13 cellular contexts compared by ENCODE assay signal in the genomic region with DNA sequence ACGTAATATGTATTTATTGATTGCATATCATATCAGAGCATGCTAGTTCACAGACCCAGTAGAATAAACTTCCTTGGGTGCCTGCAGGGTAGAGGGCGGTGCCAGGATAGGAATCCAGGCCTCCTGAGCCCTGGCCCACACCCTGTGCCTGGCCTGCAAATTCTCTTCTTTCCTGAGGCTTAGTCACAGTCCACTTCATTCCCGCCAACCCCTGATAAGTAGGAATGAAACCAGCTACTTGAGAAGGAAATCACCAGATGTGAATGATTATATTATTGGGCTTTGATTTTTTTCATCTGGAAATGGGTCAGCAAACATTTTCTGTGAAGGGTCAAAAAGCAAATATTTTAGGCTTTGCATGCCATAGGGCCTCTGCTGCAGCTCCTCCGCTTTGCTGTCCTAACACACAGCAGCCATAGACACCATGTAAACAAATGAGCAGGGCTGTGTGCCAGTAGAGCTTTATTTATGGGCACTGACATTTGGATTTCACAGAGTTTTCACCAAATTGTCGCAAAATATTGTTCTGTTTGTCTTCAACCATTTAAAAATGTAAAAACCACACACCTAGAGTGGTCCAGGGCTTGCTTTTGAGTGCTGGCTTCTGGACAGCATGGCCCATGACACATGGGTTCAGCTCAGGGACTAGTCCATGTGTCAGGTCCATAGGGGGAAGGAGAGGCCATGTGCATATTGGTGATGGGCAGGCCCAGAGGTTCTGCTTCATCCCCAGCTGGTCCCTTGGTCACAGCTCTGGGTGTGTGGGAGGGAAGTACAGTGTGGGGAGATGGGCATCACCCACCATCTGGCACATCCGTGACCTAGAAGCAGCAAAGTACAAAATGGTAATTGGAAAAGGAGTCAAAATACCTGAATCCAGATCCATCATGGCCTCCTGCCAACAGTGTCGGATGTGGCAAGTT. TPM values are rescaled to one million over a fixed set of nuclear protein-coding genes. Genes with fewer than 3 reads are reported as not detected.
DNase-seq lines count a peak whose midpoint lies in the region; ATAC-seq, FAIRE-seq and TF ChIP-seq lines count a peak whose summit lies in the region.
"Had no signal": no experiment of that assay in that cellular context is flagged by ENCODE, and none has a peak within 500 bp of the region (broad histone marks: within the 10 kb centered on the region; RNA-seq: fewer than 3 reads in every experiment).

No MANE protein-coding gene starts in this region.

- H3K79me2 ChIP-seq in fibroblast of lung (ENCODE audit: control insufficient read depth, insufficient read depth, low read length), result no peaks in the 10 kb centered on the region

- ATAC-seq in HG03571 (IDR thresholded peaks at IDR 0.05; ENCODE audit: unreplicated experiment) (no peak), gastrocnemius medialis (no peak)
- ATAC-seq: Panc1 had no signal

- H3K36me3 ChIP-seq in fibroblast of lung (ENCODE audit: control insufficient read depth, insufficient read depth, low read length) (no peaks in the 10 kb centered on the region), gastrocnemius medialis (no peaks in the 10 kb centered on the region)

- no peaks in the 10 kb centered on the region for H3K27me3 ChIP-seq in fibroblast of lung (ENCODE audit: control insufficient read depth, insufficient read depth, low read length)
- no peaks in the 10 kb centered on the region for H3K27me3 ChIP-seq in gastrocnemius medialis

- H3K4me3 ChIP-seq in fibroblast of lung (replicated peaks in 1 of 4; ENCODE audit: control extremely low read depth in 1 of 4, insufficient read depth in 1 of 4, low read depth in 3 of 4, low read length in 4 of 4) (no peak overlapping the region), gastrocnemius medialis (no peak overlapping the region)

- in situ Hi-C loops in gastrocnemius medialis (cut with MboI; ENCODE audit: low sequenced_read_pairs in 4 of 4), result loop anchor here in 2 of 4 donors (25.0 kb wide), 1 partner anchor 390 kb away; no protein-coding TSS in a partner anchor

- intact Hi-C loops in gastrocnemius medialis (cut with DNase I; ENCODE audit: low total_unique reads), result no loop called here

- TF ChIP-seq CTCF in fibroblast of lung (conservative IDR thresholded peaks at IDR 0.05 in 1 of 2, IDR thresholded peaks at IDR 0.05 in 1 of 2; ENCODE audit: low read depth in 1 of 2, low read length in 2 of 2), result no peak
- TF ChIP-seq CTCF in gastrocnemius medialis (IDR thresholded peaks at IDR 0.05 in 4 of 5, conservative IDR thresholded peaks at IDR 0.05 in 1 of 5), result no peak

- H3K4me1 ChIP-seq in fibroblast of lung (ENCODE audit: control insufficient read depth, extremely low read depth, insufficient read depth, low read length), result peaks cover 15% of the 10 kb centered on the region
- H3K4me1 ChIP-seq in gastrocnemius medialis, result no peaks in the 10 kb centered on the region

- H4K20me1 ChIP-seq in fibroblast of lung (ENCODE audit: control insufficient read depth, extremely low read depth, insufficient read depth, low read length), result no peaks in the 10 kb centered on the region

- DNase-seq in AG20443 (ENCODE audit: low spot score) (peak; percentile 88), HTR-8/SVneo (ENCODE audit: insufficient read length, low spot score) (peak; percentile 37), fibroblast of lung (ENCODE audit: low read depth in 2 of 2) (peak; percentile 59 to 74), mucosa of gallbladder (ENCODE audit: low spot score) (peak; percentile 66), gastrocnemius medialis (no peak), NCI-H82 treated with DMSO at 0.1 percent for 48 hours (lab: John Stamatoyannopoulos, UW; ENCODE audit: unreplicated experiment) (no peak), SW480 (ENCODE audit: low spot score) (no peak)
- DNase-seq: activated B cell treated with CpG ODN at 0.5 μM for 24 hours; activated effector memory CD4-positive, alpha-beta T cell treated with Interleukin-2 at 50 U/mL for 16 hours; NCI-H1105 treated with DMSO at 0.1 percent for 48 hours had no signal

- H3K9me3 ChIP-seq in fibroblast of lung (ENCODE audit: control insufficient read depth, insufficient read depth, low read depth, low read length), result no peaks in the 10 kb centered on the region
- H3K9me3 ChIP-seq in gastrocnemius medialis, result no peaks in the 10 kb centered on the region

- H2AFZ ChIP-seq in fibroblast of lung (ENCODE audit: low read length), result no peak overlapping the region

- no peak for FAIRE-seq in HTR-8/SVneo (lab: Jason Lieb, UNC)
- FAIRE-seq: H1 had no signal

- H3K27ac ChIP-seq in fibroblast of lung (ENCODE audit: insufficient read depth, low read length), result peak overlapping the region; percentile 17
- no peak overlapping the region for H3K27ac ChIP-seq in gastrocnemius medialis

- no peak overlapping the region for H3K9ac ChIP-seq in fibroblast of lung (ENCODE audit: insufficient read depth, low read length)

- H3K4me2 ChIP-seq in fibroblast of lung (ENCODE audit: extremely low read depth, insufficient read depth, low read length), result peak overlapping the region; percentile 40

- no peak for TF ChIP-seq POLR2A in gastrocnemius medialis (IDR thresholded peaks at IDR 0.05)

RNA-seq across cellular contexts. Expression of gene STK35, which starts 50.4 kb away (rescaled TPM):
- total RNA-seq in fibroblast of lung (11.6 and 14.4 TPM in 2 replicates), mucosa of gallbladder (21.0 TPM), gastrocnemius medialis (1 to 10 TPM; 2.9 to 9.1 (median 6.3) TPM)
- 8.5 and 10.6 TPM in 2 replicates for polyA plus RNA-seq in fibroblast of lung
- 7.2 and 7.4 TPM in 2 replicates for polyA plus RNA-seq in fibroblast of lung (2012)
- polyA minus RNA-seq in fibroblast of lung (ENCODE audit: low replicate concordance), result 21.4 and 23.7 TPM in 2 replicates

Comparison
In these comparisons a context has a peak if more than half of its experiments do, and no peak if none do; other contexts are left out.
1. DNase-seq: peak in AG20443 (single experiment), HTR-8/SVneo (single experiment), fibroblast of lung (2 of 2) and mucosa of gallbladder (single experiment); none in gastrocnemius medialis (0 of 2), NCI-H82 treated with DMSO at 0.1 percent for 48 hours (single experiment) and SW480 (single experiment).